Comparison of ENCODE assay signal across 9 cellular contexts in the genomic region with DNA sequence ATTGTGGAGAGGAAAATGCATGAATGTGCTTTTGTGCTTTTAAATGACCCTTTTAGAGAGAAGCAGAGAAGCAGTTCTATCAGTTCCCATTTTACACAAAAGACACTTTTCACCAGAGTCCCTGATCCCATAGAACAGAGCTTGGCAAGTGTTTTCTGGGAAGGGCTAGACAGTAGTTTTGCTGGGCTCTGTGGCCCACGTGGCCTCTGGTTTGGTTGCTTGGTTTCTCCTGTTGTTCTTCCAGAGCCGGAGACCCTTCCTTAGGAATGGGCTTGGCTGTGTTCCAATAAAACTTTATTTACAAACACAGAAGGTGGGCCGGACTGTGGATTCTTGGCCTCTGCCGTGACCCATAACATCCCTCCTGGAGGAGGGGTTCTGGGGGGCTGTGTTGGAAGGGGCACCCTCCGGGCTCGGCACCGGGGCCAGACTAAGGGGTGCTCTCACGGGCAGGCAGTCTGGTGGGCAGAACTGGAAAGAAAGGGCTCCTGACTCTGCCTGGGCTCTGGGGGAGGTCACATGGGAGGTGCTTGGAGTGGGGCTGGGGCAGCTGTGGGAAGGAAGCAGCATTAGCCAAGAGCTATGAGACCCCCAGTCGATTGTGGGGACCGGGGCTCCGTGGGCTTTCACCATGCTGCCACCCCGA. TPM values are rescaled to one million over a fixed set of nuclear protein-coding genes. Genes with fewer than 3 reads are reported as not detected.
DNase-seq lines count a peak whose midpoint lies in the region; ATAC-seq and TF ChIP-seq lines count a peak whose summit lies in the region.
"Had no signal": no experiment of that assay in that cellular context is flagged by ENCODE, and none has a peak within 500 bp of the region (broad histone marks: within the 10 kb centered on the region; RNA-seq: fewer than 3 reads in every experiment).

No MANE protein-coding gene starts in this region.

- no peak for ATAC-seq in CD4-positive, alpha-beta T cell (ENCODE audit: poor library complexity)
- ATAC-seq in body of pancreas: no peak

- peak overlapping the region; percentile 93 for H3K27ac Mint-ChIP-seq in CD4-positive, alpha-beta T cell
- H3K27ac Mint-ChIP-seq in chondrocyte (ENCODE audit: unreplicated experiment): no peak overlapping the region

- intact Hi-C loops in CD4-positive, alpha-beta T cell (cut with DNase I, micrococcal nuclease): no loop called here
- intact Hi-C loops in body of pancreas (cut with DNase I): no loop called here

- H3K4me3 ChIP-seq in HUES48 (ENCODE audit: low read depth, low read length): no peak overlapping the region
- H3K4me3 ChIP-seq in body of pancreas: no peak overlapping the region

- no peak for TF ChIP-seq POLR2A in body of pancreas (IDR thresholded peaks at IDR 0.05)

- H3K27ac ChIP-seq in CD4-positive, alpha-beta T cell (ENCODE audit: low read depth, low read length): peak overlapping the region; percentile 65
- H3K27ac ChIP-seq in HUES48 (ENCODE audit: low read depth, low read length) (peak overlapping the region; percentile 79), body of pancreas (peak overlapping the region; percentile 16 to 80 (median 68))

- H3K27me3 Mint-ChIP-seq in CD4-positive, alpha-beta T cell: no peaks in the 10 kb centered on the region
- no peaks in the 10 kb centered on the region for H3K27me3 Mint-ChIP-seq in chondrocyte (ENCODE audit: low read depth)

- H3K9me3 Mint-ChIP-seq in CD4-positive, alpha-beta T cell: no peaks in the 10 kb centered on the region
- no peaks in the 10 kb centered on the region for H3K9me3 Mint-ChIP-seq in chondrocyte (ENCODE audit: low read depth)

- CTCF ChIA-PET in CD4-positive, alpha-beta T cell (lab: Charles Lee): no interaction called here

- peak overlapping the region; percentile 67 for H3K4me3 Mint-ChIP-seq in CD4-positive, alpha-beta T cell
- no peak overlapping the region for H3K4me3 Mint-ChIP-seq in chondrocyte (ENCODE audit: unreplicated experiment)

- H3K4me1 Mint-ChIP-seq in CD4-positive, alpha-beta T cell (ENCODE audit: low read depth): peaks cover 65% of the 10 kb centered on the region
- peaks cover 40% of the 10 kb centered on the region for H3K4me1 Mint-ChIP-seq in chondrocyte (ENCODE audit: low read depth)

- 62 to 66% methylated on average over 4 to 12 of the region's 12 CpGs for WGBS in body of pancreas, 2 donors

- no peaks in the 10 kb centered on the region for H3K9me3 ChIP-seq in CD4-positive, alpha-beta T cell (ENCODE audit: control insufficient read depth, low read length)
- no peaks in the 10 kb centered on the region for H3K9me3 ChIP-seq in HUES48 (ENCODE audit: control insufficient read depth, insufficient read depth, low read length)
- H3K9me3 ChIP-seq in body of pancreas: no peaks in the 10 kb centered on the region

- peak overlapping the region; percentile 1; the same call in 1 of the 2 replicates for H3K9ac ChIP-seq in HUES48 (ENCODE audit: low read depth, low read length)

- POLR2A ChIA-PET in CD4-positive, alpha-beta T cell (lab: Charles Lee): interaction anchor here (0.7 to 1.4 kb wide), 6 partner anchors 9 to 125 kb away, joined by 3 to 5 read pairs (median 3); a partner anchor contains a TSS

- TF ChIP-seq CTCF in CD4-positive, alpha-beta T cell (IDR thresholded peaks at IDR 0.05): no peak
- TF ChIP-seq CTCF in body of pancreas (IDR thresholded peaks at IDR 0.05) (no peak), chondrocyte (IDR thresholded peaks at IDR 0.05) (no peak)

- peaks cover 30% of the 10 kb centered on the region for H3K4me1 ChIP-seq in HUES48 (ENCODE audit: control insufficient read depth, insufficient read depth, low read length)
- peaks cover 62% of the 10 kb centered on the region for H3K4me1 ChIP-seq in body of pancreas

- no peaks in the 10 kb centered on the region for H3K27me3 ChIP-seq in CD4-positive, alpha-beta T cell (ENCODE audit: control insufficient read depth, insufficient read depth, low read length)
- H3K27me3 ChIP-seq in HUES48 (ENCODE audit: control insufficient read depth, insufficient read depth, low read length) (no peaks in the 10 kb centered on the region), body of pancreas (no peaks in the 10 kb centered on the region)

- H3K36me3 ChIP-seq in HUES48 (ENCODE audit: control insufficient read depth, insufficient read depth, low read length): no peaks in the 10 kb centered on the region
- no peaks in the 10 kb centered on the region for H3K36me3 ChIP-seq in body of pancreas (replicated peaks in 1 of 2; ENCODE audit: insufficient read depth in 1 of 2, low read depth in 2 of 2)

- peaks cover 38% of the 10 kb centered on the region for H3K36me3 Mint-ChIP-seq in CD4-positive, alpha-beta T cell (ENCODE audit: low read depth)
- peaks cover 1% of the 10 kb centered on the region for H3K36me3 Mint-ChIP-seq in chondrocyte (ENCODE audit: low read depth)

- DNase-seq in CD4-positive, alpha-beta T cell: no peak
- no peak for DNase-seq in body of pancreas
- DNase-seq in nucleus accumbens (lab: John Stamatoyannopoulos, UW): peak in 29 of 56 donors; percentile 8 to 49 (median 33)
- no peak for DNase-seq in hepatic stellate cell (ENCODE audit: low spot score)
- DNase-seq in chondrocyte (ENCODE audit: low spot score): no peak
- DNase-seq in stimulated activated CD4-positive, alpha-beta T cell treated with anti-CD3 and anti-CD28 coated beads, Interleukin-2, amount 100 ng/mL, for 24 hours: no peak
- no peak for DNase-seq in NCI-H187 treated with DMSO at 0.1 percent for 48 hours (lab: John Stamatoyannopoulos, UW)

RNA-seq across cellular contexts. Expression of a gene that starts 3.2 kb away (rescaled TPM):
- total RNA-seq in CD4-positive, alpha-beta T cell: 100 to 1,000 TPM; 106 to 111 TPM
- total RNA-seq in body of pancreas (100 to 1,000 TPM in 1 of 2 donors, 10 to 100 TPM in 1; 75.8 to 202 TPM), chondrocyte (48.9 to 67.0 TPM (median 51.4 TPM) in 3 replicates)

RNA-seq across cellular contexts. Expression of a gene that starts 3.3 kb away (rescaled TPM):
- 10 to 100 TPM; 73.6 to 80.1 TPM for total RNA-seq in CD4-positive, alpha-beta T cell
- total RNA-seq in body of pancreas: 10 to 100 TPM; 45.7 to 69.9 TPM
- 73.9 to 88.1 TPM (median 76.2 TPM) in 3 replicates for total RNA-seq in chondrocyte

RNA-seq across cellular contexts. Expression of a gene that starts 23.8 kb away (rescaled TPM):
- total RNA-seq in CD4-positive, alpha-beta T cell: under 1 TPM; 0.33 to 0.39 TPM
- total RNA-seq in body of pancreas (not detected), chondrocyte (0.15 to 0.48 TPM in 2 of 3 replicates, not detected in the other)
- total RNA-seq: osteoblast had no signal

RNA-seq across cellular contexts. Expression of a gene that starts 28.3 kb away (rescaled TPM):
- total RNA-seq in CD4-positive, alpha-beta T cell: not detected
- total RNA-seq in body of pancreas (not detected), chondrocyte (0.15 to 0.26 TPM in 2 of 3 replicates, not detected in the other)

RNA-seq across cellular contexts. Expression of a gene that starts 49.7 kb away (rescaled TPM):
- not detected for total RNA-seq in CD4-positive, alpha-beta T cell
- under 1 TPM; 0.66 to 0.78 TPM for total RNA-seq in body of pancreas
- total RNA-seq in chondrocyte: 0.31 to 0.50 TPM (median 0.38 TPM) in 3 replicates
- total RNA-seq: osteoblast had no signal

Comparison
In these comparisons a context has a peak if more than half of its experiments do, and no peak if none do; other contexts are left out.
1. DNase-seq: peak in nucleus accumbens (29 of 56); none in CD4-positive, alpha-beta T cell (0 of 10), body of pancreas (0 of 4), hepatic stellate cell (single experiment), chondrocyte (single experiment), stimulated activated CD4-positive, alpha-beta T cell treated with anti-CD3 and anti-CD28 coated beads, Interleukin-2, amount 100 ng/mL, for 24 hours (0 of 2) and NCI-H187 treated with DMSO at 0.1 percent for 48 hours (single experiment).
2. Peak in every context shown above with its lines, with median percentiles within 50 percentile points of each other: H3K27ac ChIP-seq.